14 cellular contexts compared by ENCODE assay signal in genomic region chr10:130018730-130019185, GRCh38. TPM values are rescaled to one million over a fixed set of nuclear protein-coding genes. Genes with fewer than 3 reads are reported as not detected.
DNase-seq lines count a peak whose midpoint lies in the region; ATAC-seq and TF ChIP-seq lines count a peak whose summit lies in the region.
"Had no signal": no experiment of that assay in that cellular context is flagged by ENCODE, and none has a peak within 500 bp of the region (broad histone marks: within the 10 kb centered on the region; RNA-seq: fewer than 3 reads in every experiment).

No MANE protein-coding gene starts in this region.

- no peak for TF ChIP-seq CTCF in activated CD8-positive, alpha-beta T cell treated with anti-CD3 and anti-CD28 coated beads for 36 hours (IDR thresholded peaks at IDR 0.05)
- TF ChIP-seq CTCF in HFFc6 (IDR thresholded peaks at IDR 0.05): no peak

- no peak overlapping the region for H3K4me3 Mint-ChIP-seq in activated CD8-positive, alpha-beta T cell treated with anti-CD3 and anti-CD28 coated beads, Interleukin-2, amount 10 ng/mL, durations not matched to agents 7 days and 5 days
- H3K4me3 Mint-ChIP-seq in activated CD8-positive, alpha-beta T cell treated with anti-CD3 and anti-CD28 coated beads for 36 hours: no peak overlapping the region
- no peak overlapping the region for H3K4me3 Mint-ChIP-seq in HFFc6
- H3K4me3 Mint-ChIP-seq: B cell; CD4-positive, alpha-beta memory T cell; GM23338 had no signal

- H3K36me3 Mint-ChIP-seq in activated CD8-positive, alpha-beta T cell treated with anti-CD3 and anti-CD28 coated beads, Interleukin-2, amount 10 ng/mL, durations not matched to agents 7 days and 5 days (ENCODE audit: low read depth): no peaks in the 10 kb centered on the region
- no peaks in the 10 kb centered on the region for H3K36me3 Mint-ChIP-seq in activated CD8-positive, alpha-beta T cell treated with anti-CD3 and anti-CD28 coated beads for 36 hours (ENCODE audit: low read depth)
- H3K36me3 Mint-ChIP-seq in HFFc6 (ENCODE audit: low read depth): no peaks in the 10 kb centered on the region
- H3K36me3 Mint-ChIP-seq: CD4-positive, alpha-beta memory T cell had no signal

- no peak overlapping the region for H3K27ac ChIP-seq in substantia nigra (ENCODE audit: low read depth, low read length, poor library complexity, severe bottlenecking)

- no peak overlapping the region for H3K27ac Mint-ChIP-seq in activated CD8-positive, alpha-beta T cell treated with anti-CD3 and anti-CD28 coated beads, Interleukin-2, amount 10 ng/mL, durations not matched to agents 7 days and 5 days
- H3K27ac Mint-ChIP-seq in activated CD8-positive, alpha-beta T cell treated with anti-CD3 and anti-CD28 coated beads for 36 hours: no peak overlapping the region
- peak overlapping the region; percentile 21; the same call in 1 of the 2 replicates for H3K27ac Mint-ChIP-seq in HFFc6
- H3K27ac Mint-ChIP-seq: B cell; CD4-positive, alpha-beta memory T cell; GM23338 had no signal

- peaks cover 7% of the 10 kb centered on the region for H3K4me1 Mint-ChIP-seq in activated CD8-positive, alpha-beta T cell treated with anti-CD3 and anti-CD28 coated beads, Interleukin-2, amount 10 ng/mL, durations not matched to agents 7 days and 5 days (ENCODE audit: low read depth)
- H3K4me1 Mint-ChIP-seq in activated CD8-positive, alpha-beta T cell treated with anti-CD3 and anti-CD28 coated beads for 36 hours (ENCODE audit: low read depth): peaks cover 6% of the 10 kb centered on the region
- peaks cover 58% of the 10 kb centered on the region for H3K4me1 Mint-ChIP-seq in HFFc6 (ENCODE audit: low read depth)
- H3K4me1 Mint-ChIP-seq: B cell, GM23338 had no signal

- CTCF ChIA-PET in activated CD8-positive, alpha-beta T cell treated with anti-CD3 and anti-CD28 coated beads, Interleukin-2, amount 10 ng/mL, durations not matched to agents 7 days and 5 days (lab: Charles Lee): interaction anchor here (0.9 to 1.4 kb wide), 2 partner anchors 91 to 109 kb away, joined by 3 to 4 read pairs; no protein-coding TSS in a partner anchor
- CTCF ChIA-PET in activated CD8-positive, alpha-beta T cell treated with anti-CD3 and anti-CD28 coated beads for 36 hours (lab: Charles Lee): interaction anchor here (1.2 kb wide), 1 partner anchor 91 kb away, joined by 3 read pairs; no protein-coding TSS in a partner anchor

- no peaks in the 10 kb centered on the region for H3K27me3 Mint-ChIP-seq in activated CD8-positive, alpha-beta T cell treated with anti-CD3 and anti-CD28 coated beads, Interleukin-2, amount 10 ng/mL, durations not matched to agents 7 days and 5 days (ENCODE audit: low read depth)
- H3K27me3 Mint-ChIP-seq in activated CD8-positive, alpha-beta T cell treated with anti-CD3 and anti-CD28 coated beads for 36 hours: no peaks in the 10 kb centered on the region
- no peaks in the 10 kb centered on the region for H3K27me3 Mint-ChIP-seq in HFFc6 (ENCODE audit: insufficient read depth)
- H3K27me3 Mint-ChIP-seq: B cell; CD4-positive, alpha-beta memory T cell had no signal

- H3K9me3 Mint-ChIP-seq in activated CD8-positive, alpha-beta T cell treated with anti-CD3 and anti-CD28 coated beads, Interleukin-2, amount 10 ng/mL, durations not matched to agents 7 days and 5 days (ENCODE audit: insufficient read depth): no peaks in the 10 kb centered on the region
- no peaks in the 10 kb centered on the region for H3K9me3 Mint-ChIP-seq in activated CD8-positive, alpha-beta T cell treated with anti-CD3 and anti-CD28 coated beads for 36 hours
- no peaks in the 10 kb centered on the region for H3K9me3 Mint-ChIP-seq in HFFc6
- H3K9me3 Mint-ChIP-seq: CD4-positive, alpha-beta memory T cell; GM23338 had no signal

- no peak for ATAC-seq in activated CD8-positive, alpha-beta T cell treated with anti-CD3 and anti-CD28 coated beads, Interleukin-2, amount 10 ng/mL, durations not matched to agents 7 days and 5 days
- ATAC-seq in activated CD8-positive, alpha-beta T cell treated with anti-CD3 and anti-CD28 coated beads for 36 hours: no peak
- ATAC-seq: GM23338 had no signal

- POLR2A ChIA-PET in activated CD8-positive, alpha-beta T cell treated with anti-CD3 and anti-CD28 coated beads, Interleukin-2, amount 10 ng/mL, durations not matched to agents 7 days and 5 days (lab: Charles Lee): no interaction called here
- POLR2A ChIA-PET in activated CD8-positive, alpha-beta T cell treated with anti-CD3 and anti-CD28 coated beads for 36 hours (lab: Charles Lee): no interaction called here

- peak; percentile 14 for DNase-seq in activated CD8-positive, alpha-beta T cell treated with anti-CD3 and anti-CD28 coated beads, Interleukin-2, amount 10 ng/mL, durations not matched to agents 7 days and 5 days
- DNase-seq in activated CD8-positive, alpha-beta T cell treated with anti-CD3 and anti-CD28 coated beads for 36 hours: no peak
- DNase-seq in HFFc6 (no peak), ecto neural progenitor cell (ENCODE audit: low spot score) (peak; percentile 28), substantia nigra (lab: John Stamatoyannopoulos, UW) (no peak), KG1 (lab: John Stamatoyannopoulos, UW) (no peak), SIG-M5 treated with dmso at 0.1 percent for 504 hours (lab: John Stamatoyannopoulos, UW; ENCODE audit: unreplicated experiment) (no peak)
- DNase-seq in stimulated activated CD8-positive, alpha-beta memory T cell treated with anti-CD3 and anti-CD28 coated beads, Interleukin-4, amount 100 ng/mL, for 48 hours: peak; percentile 18
- DNase-seq: CD4-positive, alpha-beta memory T cell; NCI-H1417 treated with DMSO at 0.1 percent for 48 hours; NCI-H187 treated with DMSO at 0.1 percent for 48 hours; NCI-H526 had no signal

- intact Hi-C loops in activated CD8-positive, alpha-beta T cell treated with anti-CD3 and anti-CD28 coated beads for 36 hours (cut with micrococcal nuclease): no loop called here

RNA-seq across cellular contexts. Expression of gene EBF3, which starts 54.7 kb away (rescaled TPM):
- total RNA-seq in activated CD8-positive, alpha-beta T cell treated with anti-CD3 and anti-CD28 coated beads, Interleukin-2, amount 10 ng/mL, durations not matched to agents 7 days and 5 days: not detected
- not detected for total RNA-seq in activated CD8-positive, alpha-beta T cell treated with anti-CD3 and anti-CD28 coated beads for 36 hours
- total RNA-seq in HFFc6 (2021; fragmentation: NEBNext Ultra II Directional; extraction: Animal tissue kit (Norgen Biotek cat#: 25700)): under 1 TPM in 4 of 6 experiments, not detected in 2; 0.14 to 0.39 (median 0.21) TPM
- total RNA-seq: B cell; CD4-positive, alpha-beta memory T cell had no signal

Comparison
In these comparisons a context has a peak if more than half of its experiments do, and no peak if none do; other contexts are left out.
1. DNase-seq: peak in activated CD8-positive, alpha-beta T cell treated with anti-CD3 and anti-CD28 coated beads, Interleukin-2, amount 10 ng/mL, durations not matched to agents 7 days and 5 days (single experiment), ecto neural progenitor cell (single experiment) and stimulated activated CD8-positive, alpha-beta memory T cell treated with anti-CD3 and anti-CD28 coated beads, Interleukin-4, amount 100 ng/mL, for 48 hours (single experiment); none in activated CD8-positive, alpha-beta T cell treated with anti-CD3 and anti-CD28 coated beads for 36 hours (single experiment), HFFc6 (single experiment), substantia nigra (0 of 49), KG1 (single experiment) and SIG-M5 treated with dmso at 0.1 percent for 504 hours (single experiment).